1 cellular context compared by ENCODE assay signal in genomic region chr7:148462774-148463173, GRCh38.
TF ChIP-seq lines count a peak whose summit lies in the region.

No MANE protein-coding gene starts in this region.

TF ChIP-seq in HepG2, 621 proteins besides CTCF, POLR2A, EP300 and RAD21 (continued from another document and continues in another):
- TF ChIP-seq PAXIP1 (CRISPR knock-in tag; conservative IDR thresholded peaks at IDR 0.05), result peak; percentile 86
- TF ChIP-seq POGZ (CRISPR knock-in tag; IDR thresholded peaks at IDR 0.05), result peak; percentile 70; the same call in 1 of the 2 replicates
- TF ChIP-seq ZSCAN5A (CRISPR knock-in tag; IDR thresholded peaks at IDR 0.05; ENCODE audit: borderline replicate concordance), result peak; percentile 43; the same call in 1 of the 2 replicates
- TF ChIP-seq DPF2 (CRISPR knock-in tag; IDR thresholded peaks at IDR 0.05; ENCODE audit: borderline replicate concordance, low read depth), result peak; percentile 36; the same call in 1 of the 2 replicates
- peak; percentile 31; the same call in 1 of the 2 replicates for TF ChIP-seq BCL6 (CRISPR knock-in tag; IDR thresholded peaks at IDR 0.05)
- TF ChIP-seq IRF2 (CRISPR knock-in tag; IDR thresholded peaks at IDR 0.05), result 0 out of 2 replicates have a peak, but pooled peaks have one; percentile 15
- peak; percentile 85 for TF ChIP-seq ARID5B (CRISPR knock-in tag; IDR thresholded peaks at IDR 0.05)
- peak; percentile 62 for TF ChIP-seq NR2F2 (IDR thresholded peaks at IDR 0.05; ENCODE audit: borderline replicate concordance, low read depth)
- peak; percentile 87 for TF ChIP-seq ZNF142 (CRISPR knock-in tag; IDR thresholded peaks at IDR 0.05)
- 0 out of 2 replicates have a peak, but pooled peaks have one; percentile 53 for TF ChIP-seq PPARG (CRISPR knock-in tag; conservative IDR thresholded peaks at IDR 0.05)
- peak; percentile 48; the same call in 1 of the 2 replicates for TF ChIP-seq ZNF281 (CRISPR knock-in tag; IDR thresholded peaks at IDR 0.05; ENCODE audit: borderline replicate concordance)
- TF ChIP-seq GATAD2A (CRISPR knock-in tag; IDR thresholded peaks at IDR 0.05), result peak; percentile 85
- peak; percentile 39; the same call in 1 of the 2 replicates for TF ChIP-seq SP5 (CRISPR knock-in tag; IDR thresholded peaks at IDR 0.05; ENCODE audit: borderline replicate concordance, low read depth)
- peak; percentile 53; the same call in 1 of the 2 replicates for TF ChIP-seq ZBTB7A (CRISPR knock-in tag; IDR thresholded peaks at IDR 0.05)
- peak; percentile 60; the same call in 1 of the 2 replicates for TF ChIP-seq GFI1 (CRISPR knock-in tag; IDR thresholded peaks at IDR 0.05; ENCODE audit: borderline replicate concordance)
- 0 out of 2 replicates have a peak, but pooled peaks have one; percentile 29 for TF ChIP-seq RARA (CRISPR knock-in tag; IDR thresholded peaks at IDR 0.05)
- TF ChIP-seq ISL2 (CRISPR knock-in tag; IDR thresholded peaks at IDR 0.05), result peak; percentile 86
- peak; percentile 36; the same call in 1 of the 2 replicates for TF ChIP-seq TFAP4 (IDR thresholded peaks at IDR 0.05; ENCODE audit: borderline replicate concordance, low read depth)
- TF ChIP-seq ZNF609 (CRISPR knock-in tag; IDR thresholded peaks at IDR 0.05; ENCODE audit: borderline replicate concordance), result peak; percentile 54; the same call in 1 of the 2 replicates
- peak; percentile 73 for TF ChIP-seq HNF4G (IDR thresholded peaks at IDR 0.05; ENCODE audit: borderline replicate concordance, low read depth, low read length)
- TF ChIP-seq HNF4G (CRISPR knock-in tag; IDR thresholded peaks at IDR 0.05; ENCODE audit: borderline replicate concordance, low read depth), result peak; percentile 83; the same call in 1 of the 2 replicates
- peak; percentile 69 for TF ChIP-seq ZBTB7B (CRISPR knock-in tag; IDR thresholded peaks at IDR 0.05)
- peak; percentile 55; the same call in 1 of the 2 replicates for TF ChIP-seq SIX1 (CRISPR knock-in tag; IDR thresholded peaks at IDR 0.05; ENCODE audit: borderline replicate concordance)
- TF ChIP-seq NCOA2 (CRISPR knock-in tag; IDR thresholded peaks at IDR 0.05), result peak; percentile 69
